Comparison of ENCODE assay signal across 14 cellular contexts in the genomic region with DNA sequence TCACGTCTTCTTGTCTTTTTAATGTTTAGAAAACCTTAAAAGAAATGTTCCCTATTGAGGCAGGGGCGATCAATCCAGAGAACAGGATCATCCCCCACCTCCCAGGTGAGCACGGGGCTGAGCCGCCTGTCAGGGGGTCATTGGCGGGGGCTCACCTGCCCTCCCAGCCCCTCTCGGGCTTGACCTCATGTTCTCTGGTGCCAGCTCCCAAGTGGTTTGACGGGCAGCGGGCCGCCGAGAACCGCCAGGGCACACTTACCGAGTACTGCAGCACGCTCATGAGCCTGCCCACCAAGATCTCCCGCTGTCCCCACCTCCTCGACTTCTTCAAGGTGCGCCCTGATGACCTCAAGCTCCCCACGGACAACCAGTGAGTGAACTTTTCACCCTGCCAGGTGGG. TPM values are rescaled to one million over a fixed set of nuclear protein-coding genes. Genes with fewer than 3 reads are reported as not detected.
DNase-seq lines count a peak whose midpoint lies in the region; ATAC-seq, FAIRE-seq and TF ChIP-seq lines count a peak whose summit lies in the region.
"Not testable (repeated sequence)": the region's sequence is repeated elsewhere in the genome, so short reads cannot be mapped to it uniquely, and the experiment has no call there.
"Had no signal": no experiment of that assay in that cellular context is flagged by ENCODE, and none has a peak within 500 bp of the region (broad histone marks: within the 10 kb centered on the region; RNA-seq: fewer than 3 reads in every experiment).

No MANE protein-coding gene starts in this region.

- WGBS in right cardiac atrium: 81% methylated on average over 13 of the region's 17 CpGs
- WGBS in sigmoid colon, 2 donors: 85 to 87% methylated on average over 13 of the region's 17 CpGs
- 85% methylated on average over 5 to 13 of the region's 17 CpGs for WGBS in aorta, 2 donors

- H3K27ac ChIP-seq in RWPE2 (ENCODE audit: poor library complexity, severe bottlenecking); right cardiac atrium (ENCODE audit: low read length); kidney (ENCODE audit: low read depth in 2 of 2, low read length in 2 of 2); sigmoid colon; aorta (ENCODE audit: low read depth in 1 of 2, low read length in 2 of 2): not testable (repeated sequence)

- TF ChIP-seq EP300 in sigmoid colon (IDR thresholded peaks at IDR 0.05): not testable (repeated sequence)

- intact Hi-C loops in right cardiac atrium (cut with DNase I); kidney (cut with DNase I); posterior vena cava (cut with DNase I); sigmoid colon (cut with DNase I); aorta (cut with DNase I): not testable (repeated sequence)

- TF ChIP-seq CTCF in BE2C (IDR thresholded peaks at IDR 0.05; ENCODE audit: low read depth, low read length); RWPE2 (IDR thresholded peaks at IDR 0.05; ENCODE audit: poor library complexity, severe bottlenecking); kidney (IDR thresholded peaks at IDR 0.05; ENCODE audit: borderline replicate concordance, extremely low read depth, insufficient read depth); sigmoid colon (IDR thresholded peaks at IDR 0.05): not testable (repeated sequence)

- not testable (repeated sequence) for H3K9me3 ChIP-seq in BE2C; RWPE2 (ENCODE audit: severe bottlenecking); right cardiac atrium (ENCODE audit: control insufficient read depth, low read length); kidney (ENCODE audit: control insufficient read depth in 1 of 2, low read length in 2 of 2); sigmoid colon; aorta (ENCODE audit: control insufficient read depth, low read length)

- not testable (repeated sequence) for H3K4me3 ChIP-seq in BE2C (ENCODE audit: low read depth, low read length); RWPE2 (ENCODE audit: severe bottlenecking); right cardiac atrium (ENCODE audit: low read length); kidney (ENCODE audit: low read length in 2 of 2); sigmoid colon; aorta (ENCODE audit: low read length in 2 of 2)

- H3K27me3 ChIP-seq in BE2C; RWPE2 (ENCODE audit: insufficient read depth, poor library complexity, severe bottlenecking); right cardiac atrium (ENCODE audit: control insufficient read depth, insufficient read depth); sigmoid colon; aorta (ENCODE audit: control insufficient read depth in 1 of 2, insufficient read depth in 2 of 2, low read length in 1 of 2): not testable (repeated sequence)

- not testable (repeated sequence) for H3K36me3 ChIP-seq in BE2C; RWPE2 (ENCODE audit: low read depth); kidney (ENCODE audit: control insufficient read depth in 1 of 2, insufficient read depth in 2 of 2, low read length in 2 of 2); sigmoid colon; aorta (ENCODE audit: control insufficient read depth in 1 of 2, insufficient read depth in 2 of 2, low read length in 1 of 2)

- DNase-seq in BE2C (peak; percentile 9), RWPE2 (ENCODE audit: low spot score) (peak; percentile 31), right cardiac atrium (peak in 2 of 3 donors; percentile 8 to 29), kidney (peak; percentile 58), posterior vena cava (ENCODE audit: low spot score) (peak; percentile 41), sigmoid colon (peak; percentile 27), aorta (peak; percentile 33 to 52)

- ATAC-seq in RWPE2 (ENCODE audit: low read depth); right cardiac atrium; aorta (ENCODE audit: low FRiP score): not testable (repeated sequence)

- not testable (repeated sequence) for TF ChIP-seq POLR2A in sigmoid colon (IDR thresholded peaks at IDR 0.05)

- not testable (repeated sequence) for H3K4me1 ChIP-seq in BE2C; RWPE2 (ENCODE audit: insufficient read depth, poor library complexity, severe bottlenecking); right cardiac atrium (ENCODE audit: control insufficient read depth, insufficient read depth, low read length); kidney (ENCODE audit: control insufficient read depth in 1 of 2, insufficient read depth in 1 of 2, low read depth in 1 of 2, low read length in 2 of 2); sigmoid colon; aorta (ENCODE audit: control insufficient read depth in 1 of 2, insufficient read depth in 2 of 2, low read length in 2 of 2)

- H3K9ac ChIP-seq in kidney (ENCODE audit: low read length in 2 of 2): not testable (repeated sequence)

- FAIRE-seq in kidney (lab: Jason Lieb, UNC): not testable (repeated sequence)

RNA-seq across cellular contexts. Expression of gene NCF1, which starts 5.2 kb away (rescaled TPM):
- polyA plus RNA-seq in BE2C (2012; ENCODE audit: insufficient read depth, insufficient read length, low read depth): not detected
- total RNA-seq in right cardiac atrium (1 to 10 TPM in 3 of 4 donors, under 1 TPM in 1; 0.79 to 3.0 (median 2.2) TPM), kidney (8.4 TPM), posterior vena cava (1 to 10 TPM; 1.8 to 9.3 TPM), sigmoid colon (1 to 10 TPM; 1.2 to 7.1 (median 4.0) TPM), aorta (10 to 100 TPM in 1 of 2 donors, 1 to 10 TPM in 1; 7.0 to 16.4 TPM)
- polyA plus RNA-seq in right cardiac atrium (1.1 TPM), kidney (ENCODE audit: insufficient read depth, low read depth, low replicate concordance) (0.92 TPM), sigmoid colon (10 to 100 TPM in 2 of 3 donors, 1 to 10 TPM in 1; 9.0 to 27.8 (median 10.9) TPM), aorta (1 to 10 TPM in 1 of 2 donors, under 1 TPM in 1; 0.87 to 4.4 TPM)
- total RNA-seq: A172, A673, Caco-2, Calu3, Daoy had no signal
- polyA plus RNA-seq: AG04450, BJ had no signal
